Comparison of ENCODE assay signal across 21 cellular contexts in genomic region chr5:180287404-180287803, GRCh38.
"Had no signal": no experiment of that assay in that cellular context is flagged by ENCODE, and none has a peak within 500 bp of the region (broad histone marks: within the 10 kb centered on the region; RNA-seq: fewer than 3 reads in every experiment).

No MANE protein-coding gene starts in this region.

- H3K27ac Mint-ChIP-seq: activated naive CD4-positive, alpha-beta T cell treated with anti-CD3 and anti-CD28 coated beads, Interleukin-2, amount 50 U/mL, for 72 hours; activated T-cell treated with anti-CD3 and anti-CD28 coated beads, Interleukin-2, amount 50 U/mL, for 24 hours; activated T-helper 17 cell treated with anti-CD3 and anti-CD28 coated beads, Interleukin-2, amount 50 U/mL, for 72 hours; nephron had no signal

- ATAC-seq: activated naive CD4-positive, alpha-beta T cell treated with anti-CD3 and anti-CD28 coated beads, Interleukin-2, amount 50 U/mL, for 72 hours; activated T-helper 17 cell treated with anti-CD3 and anti-CD28 coated beads, Interleukin-2, amount 50 U/mL, for 72 hours; gastroesophageal sphincter; right lobe of liver; stimulated activated effector memory CD8-positive, alpha-beta T cell treated with anti-CD3 and anti-CD28 coated beads, Interleukin-12 subunit alpha, Interleukin-12 subunit beta, amount 100 ng/mL, for 72 hours; WTC11 had no signal

- H3K4me3 Mint-ChIP-seq: activated T-cell treated with anti-CD3 and anti-CD28 coated beads, Interleukin-2, amount 50 U/mL, for 24 hours; activated T-helper 17 cell treated with anti-CD3 and anti-CD28 coated beads, Interleukin-2, amount 50 U/mL, for 72 hours; stimulated activated effector memory CD8-positive, alpha-beta T cell treated with anti-CD3 and anti-CD28 coated beads, Interleukin-12 subunit alpha, Interleukin-12 subunit beta, amount 100 ng/mL, for 72 hours; WTC11 had no signal

- H3K27ac ChIP-seq: brain microvascular endothelial cell, colonic mucosa, esophagus squamous epithelium, gastroesophageal sphincter, parathyroid adenoma, right lobe of liver, stomach, transverse colon, vagina had no signal

- H3K36me3 ChIP-seq: brain microvascular endothelial cell, colonic mucosa had no signal

- H3K27me3 Mint-ChIP-seq: activated T-cell treated with anti-CD3 and anti-CD28 coated beads, Interleukin-2, amount 50 U/mL, for 24 hours; activated T-helper 17 cell treated with anti-CD3 and anti-CD28 coated beads, Interleukin-2, amount 50 U/mL, for 72 hours had no signal

- DNase-seq: activated CD8-positive, alpha-beta memory T cell treated with anti-CD3 and anti-CD28 coated beads for 24 hours; activated CD8-positive, alpha-beta memory T cell treated with anti-CD3 and anti-CD28 coated beads, Interleukin-2, amount 50 U/mL, for 4 hours; activated T-cell treated with anti-CD3 and anti-CD28 coated beads, Interleukin-2, amount 50 U/mL, for 24 hours; aorta; brain microvascular endothelial cell; colonic mucosa; esophagus squamous epithelium; hypothalamus; right lobe of liver; small intestine; stimulated activated CD4-positive, alpha-beta T cell treated with anti-CD3 and anti-CD28 coated beads, Interleukin-2, amount 100 ng/mL, for 24 hours; stomach; transverse colon had no signal

- H3K9ac ChIP-seq: parathyroid adenoma had no signal

- H3K9me3 ChIP-seq: colonic mucosa, esophagus squamous epithelium, gastroesophageal sphincter, right lobe of liver, stomach, transverse colon, vagina had no signal

- H3K9me3 Mint-ChIP-seq: activated naive CD4-positive, alpha-beta T cell treated with anti-CD3 and anti-CD28 coated beads, Interleukin-2, amount 50 U/mL, for 72 hours; activated T-cell treated with anti-CD3 and anti-CD28 coated beads, Interleukin-2, amount 50 U/mL, for 24 hours; activated T-helper 17 cell treated with anti-CD3 and anti-CD28 coated beads, Interleukin-2, amount 50 U/mL, for 72 hours; nephron; stimulated activated effector memory CD8-positive, alpha-beta T cell treated with anti-CD3 and anti-CD28 coated beads, Interleukin-12 subunit alpha, Interleukin-12 subunit beta, amount 100 ng/mL, for 72 hours; WTC11 had no signal

- H3K4me3 ChIP-seq: colonic mucosa, esophagus squamous epithelium, gastroesophageal sphincter, right lobe of liver, stomach, transverse colon, vagina had no signal

- H3K27me3 ChIP-seq: brain microvascular endothelial cell, colonic mucosa, esophagus squamous epithelium, gastroesophageal sphincter, right lobe of liver, stomach, transverse colon, vagina had no signal
